ENCODE assay signal across 15 cellular contexts in genomic region chr10:119997429-119997828, GRCh38.
DNase-seq lines count a peak whose midpoint lies in the region; ATAC-seq and TF ChIP-seq lines count a peak whose summit lies in the region.
"Had no signal": no experiment of that assay in that cellular context is flagged by ENCODE, and none has a peak within 500 bp of the region (broad histone marks: within the 10 kb centered on the region; RNA-seq: fewer than 3 reads in every experiment).

No MANE protein-coding gene starts in this region.

- H3K27ac ChIP-seq in mammary epithelial cell (ENCODE audit: insufficient read depth, low read depth, low read length) (no peak overlapping the region), foreskin keratinocyte (no peak overlapping the region)
- H3K27ac ChIP-seq: BLaER1 had no signal

- H3K36me3 Mint-ChIP-seq in MCF 10A (ENCODE audit: insufficient read depth, unreplicated experiment), result no peaks in the 10 kb centered on the region
- H3K36me3 Mint-ChIP-seq: CD8-positive, alpha-beta memory T cell had no signal

- peaks cover 50% of the 10 kb centered on the region for H3K27me3 Mint-ChIP-seq in MCF 10A (ENCODE audit: insufficient read depth, unreplicated experiment)

- no peaks in the 10 kb centered on the region for H3K9me3 ChIP-seq in mammary epithelial cell (replicated peaks; ENCODE audit: insufficient read depth, low read length)
- H3K9me3 ChIP-seq: Caco-2, HAP-1 had no signal

- H3K4me1 ChIP-seq in mammary epithelial cell (ENCODE audit: insufficient read depth, low read length) (no peaks in the 10 kb centered on the region), foreskin keratinocyte (peaks cover 4% of the 10 kb centered on the region)
- H3K4me1 ChIP-seq: BLaER1, Caco-2, HAP-1 had no signal

- DNase-seq in mammary epithelial cell (peak; percentile 28), MCF 10A (ENCODE audit: unreplicated experiment) (no peak), foreskin keratinocyte (peak in 1 of 2 donors; percentile 41), myocyte (ENCODE audit: low read depth) (peak; percentile 76), SKM-1 (lab: John Stamatoyannopoulos, UW; ENCODE audit: unreplicated experiment) (no peak), putamen (ENCODE audit: low spot score) (no peak)
- DNase-seq in activated CD4-positive, alpha-beta T cell treated with anti-CD3 and anti-CD28 coated beads for 1 hour, result no peak
- DNase-seq: 8988T; AML-193; Caco-2; CD8-positive, alpha-beta memory T cell had no signal

- H3K27me3 ChIP-seq in mammary epithelial cell (ENCODE audit: insufficient read depth, low read length), result peaks cover 1% of the 10 kb centered on the region
- peaks cover 3% of the 10 kb centered on the region for H3K27me3 ChIP-seq in foreskin keratinocyte
- H3K27me3 ChIP-seq: BLaER1 had no signal

- no peaks in the 10 kb centered on the region for H4K20me1 ChIP-seq in mammary epithelial cell (ENCODE audit: insufficient read depth, low read length)
- H4K20me1 ChIP-seq: BLaER1 had no signal

- H3K4me3 ChIP-seq in mammary epithelial cell (replicated peaks in 1 of 3; ENCODE audit: insufficient read depth in 1 of 3, low read depth in 2 of 3, low read length in 3 of 3), result no peak overlapping the region
- H3K4me3 ChIP-seq: BLaER1, GM12878, HAP-1 had no signal

- H3K4me3 Mint-ChIP-seq in MCF 10A (ENCODE audit: unreplicated experiment), result no peak overlapping the region
- H3K4me3 Mint-ChIP-seq: CD8-positive, alpha-beta memory T cell had no signal

- H3K9me3 Mint-ChIP-seq in MCF 10A (ENCODE audit: unreplicated experiment), result no peaks in the 10 kb centered on the region

- intact Hi-C loops in mammary epithelial cell (cut with micrococcal nuclease), result no loop called here
- intact Hi-C loops in MCF 10A (cut with micrococcal nuclease), result no loop called here

- POLR2A ChIA-PET in MCF 10A (lab: Yijun Ruan, JAX), result no interaction called here

- BruUV-seq in mammary epithelial cell (replicated peaks; lab: Mats Ljungman, UMichigan), result no TSS peak
- no TSS peak for BruUV-seq in MCF 10A (replicated peaks; lab: Mats Ljungman, UMichigan)

- H2AFZ ChIP-seq in mammary epithelial cell (ENCODE audit: low read depth, low read length), result no peak overlapping the region

- in situ Hi-C loops in mammary epithelial cell (cut with MboI; ENCODE audit: low sequenced_read_pairs in 2 of 2), result no loop called here

- WGBS in mammary epithelial cell (ENCODE audit: low coverage, missing lambda C conversion rate), result 17% methylated on average over 2 of the region's 2 CpGs

- TF ChIP-seq CTCF in mammary epithelial cell (conservative IDR thresholded peaks at IDR 0.05 in 1 of 2, IDR thresholded peaks at IDR 0.05 in 1 of 2; ENCODE audit: extremely low read depth in 1 of 2, insufficient read depth in 1 of 2, low read depth in 1 of 2, low read length in 2 of 2), result no peak
- no peak for TF ChIP-seq CTCF in MCF 10A (IDR thresholded peaks at IDR 0.05; ENCODE audit: unreplicated experiment)
- no peak for TF ChIP-seq CTCF in foreskin keratinocyte (conservative IDR thresholded peaks at IDR 0.05)

- no peak overlapping the region for H3K9ac ChIP-seq in mammary epithelial cell (ENCODE audit: insufficient read depth, low read length)
- H3K9ac ChIP-seq: BLaER1 had no signal

- no peaks in the 10 kb centered on the region for H3K4me1 Mint-ChIP-seq in MCF 10A (ENCODE audit: insufficient read depth, unreplicated experiment)
- H3K4me1 Mint-ChIP-seq: CD8-positive, alpha-beta memory T cell had no signal

- dilution Hi-C loops in mammary epithelial cell (cut with HindIII; ENCODE audit: low sequenced_read_pairs), result no loop called here

- H3K36me3 ChIP-seq in mammary epithelial cell (ENCODE audit: insufficient read depth, low read length), result no peaks in the 10 kb centered on the region
- H3K36me3 ChIP-seq: BLaER1, HAP-1 had no signal

- CTCF ChIA-PET in mammary epithelial cell (lab: Charles Lee; ENCODE audit: low non-redundant PET) (no interaction called here), MCF 10A (lab: Yijun Ruan, JAX) (no interaction called here)

- no peak overlapping the region for H3K27ac Mint-ChIP-seq in MCF 10A (ENCODE audit: low read depth, unreplicated experiment)
- H3K27ac Mint-ChIP-seq: CD8-positive, alpha-beta memory T cell had no signal

- no peak overlapping the region for H3K4me2 ChIP-seq in mammary epithelial cell (ENCODE audit: insufficient read depth, low read depth, low read length)
- H3K4me2 ChIP-seq: BLaER1 had no signal

- ATAC-seq in foreskin keratinocyte (peak; percentile 49), GM19324 (IDR thresholded peaks at IDR 0.05; ENCODE audit: low FRiP score, unreplicated experiment) (no peak)
- ATAC-seq: GM12878 had no signal

- H3K79me2 ChIP-seq in mammary epithelial cell (ENCODE audit: insufficient read depth, low read length), result no peaks in the 10 kb centered on the region

Comparison
In these comparisons a context has a peak if more than half of its experiments do, and no peak if none do; other contexts are left out.
1. DNase-seq: peak in mammary epithelial cell (single experiment) and myocyte (single experiment); none in MCF 10A (single experiment), SKM-1 (single experiment), putamen (single experiment) and activated CD4-positive, alpha-beta T cell treated with anti-CD3 and anti-CD28 coated beads for 1 hour (single experiment).